2 cellular contexts compared by ENCODE assay signal in genomic region chr6:107991061-107991460, GRCh38.
TF ChIP-seq lines count a peak whose summit lies in the region.

No MANE protein-coding gene starts in this region.

TF ChIP-seq in GM23338, 12 proteins besides CTCF, POLR2A, EP300 and RAD21 (continued from another document):
- no peak for TF ChIP-seq JUNB (IDR thresholded peaks at IDR 0.05; ENCODE audit: unreplicated experiment)
- no peak for TF ChIP-seq NANOG (IDR thresholded peaks at IDR 0.05; ENCODE audit: borderline replicate concordance)
- no peak for TF ChIP-seq POLR2AphosphoS5 (IDR thresholded peaks at IDR 0.05; ENCODE audit: low read depth)
- no peak for TF ChIP-seq ETS1 (IDR thresholded peaks at IDR 0.05)
- TF ChIP-seq ZNF462 (CRISPR knock-in tag; IDR thresholded peaks at IDR 0.05), result no peak
- TF ChIP-seq ZNF331 (CRISPR knock-in tag; IDR thresholded peaks at IDR 0.05; ENCODE audit: low read depth), result no peak
- no peak for TF ChIP-seq EZH2 (IDR thresholded peaks at IDR 0.05; ENCODE audit: low read depth, unreplicated experiment)
- TF ChIP-seq EZH2phosphoT487 (IDR thresholded peaks at IDR 0.05; ENCODE audit: unreplicated experiment), result no peak
- TF ChIP-seq STAT1 (IDR thresholded peaks at IDR 0.05; ENCODE audit: unreplicated experiment), result no peak
- no peak for TF ChIP-seq REST (IDR thresholded peaks at IDR 0.05; ENCODE audit: unreplicated experiment)
- no peak for TF ChIP-seq ZNF114 (CRISPR knock-in tag; IDR thresholded peaks at IDR 0.05)

TF ChIP-seq in GM12878, 131 proteins besides CTCF, POLR2A, EP300 and RAD21:
- TF ChIP-seq GABPA (IDR thresholded peaks at IDR 0.05; ENCODE audit: low read depth) (no peak), ASH2L (IDR thresholded peaks at IDR 0.05; ENCODE audit: borderline replicate concordance, low read depth) (no peak), SUZ12 (IDR thresholded peaks at IDR 0.05; ENCODE audit: unreplicated experiment) (no peak), RCOR1 (conservative IDR thresholded peaks at IDR 0.05; ENCODE audit: low read depth, low read length) (no peak), HDAC2 (IDR thresholded peaks at IDR 0.05) (no peak), ZBTB4 (CRISPR knock-in tag; IDR thresholded peaks at IDR 0.05) (no peak), CBX5 (IDR thresholded peaks at IDR 0.05; ENCODE audit: low read depth) (no peak), CHD1 (IDR thresholded peaks at IDR 0.05; ENCODE audit: low read depth, low read length) (no peak), MTA3 (IDR thresholded peaks at IDR 0.05; ENCODE audit: borderline replicate concordance, low read length) (no peak), SREBF1 (IDR thresholded peaks at IDR 0.05; ENCODE audit: low read length) (no peak), NRF1 (conservative IDR thresholded peaks at IDR 0.05; ENCODE audit: low read depth, low read length) (no peak), KLF5 (IDR thresholded peaks at IDR 0.05; ENCODE audit: partially characterized antibody) (no peak), ZNF274 (IDR thresholded peaks at IDR 0.05; ENCODE audit: insufficient read depth, insufficient read length) (no peak), RELA (IDR thresholded peaks at IDR 0.05; ENCODE audit: borderline replicate concordance, partially characterized antibody) (no peak)
- TF ChIP-seq, protein P1, sequence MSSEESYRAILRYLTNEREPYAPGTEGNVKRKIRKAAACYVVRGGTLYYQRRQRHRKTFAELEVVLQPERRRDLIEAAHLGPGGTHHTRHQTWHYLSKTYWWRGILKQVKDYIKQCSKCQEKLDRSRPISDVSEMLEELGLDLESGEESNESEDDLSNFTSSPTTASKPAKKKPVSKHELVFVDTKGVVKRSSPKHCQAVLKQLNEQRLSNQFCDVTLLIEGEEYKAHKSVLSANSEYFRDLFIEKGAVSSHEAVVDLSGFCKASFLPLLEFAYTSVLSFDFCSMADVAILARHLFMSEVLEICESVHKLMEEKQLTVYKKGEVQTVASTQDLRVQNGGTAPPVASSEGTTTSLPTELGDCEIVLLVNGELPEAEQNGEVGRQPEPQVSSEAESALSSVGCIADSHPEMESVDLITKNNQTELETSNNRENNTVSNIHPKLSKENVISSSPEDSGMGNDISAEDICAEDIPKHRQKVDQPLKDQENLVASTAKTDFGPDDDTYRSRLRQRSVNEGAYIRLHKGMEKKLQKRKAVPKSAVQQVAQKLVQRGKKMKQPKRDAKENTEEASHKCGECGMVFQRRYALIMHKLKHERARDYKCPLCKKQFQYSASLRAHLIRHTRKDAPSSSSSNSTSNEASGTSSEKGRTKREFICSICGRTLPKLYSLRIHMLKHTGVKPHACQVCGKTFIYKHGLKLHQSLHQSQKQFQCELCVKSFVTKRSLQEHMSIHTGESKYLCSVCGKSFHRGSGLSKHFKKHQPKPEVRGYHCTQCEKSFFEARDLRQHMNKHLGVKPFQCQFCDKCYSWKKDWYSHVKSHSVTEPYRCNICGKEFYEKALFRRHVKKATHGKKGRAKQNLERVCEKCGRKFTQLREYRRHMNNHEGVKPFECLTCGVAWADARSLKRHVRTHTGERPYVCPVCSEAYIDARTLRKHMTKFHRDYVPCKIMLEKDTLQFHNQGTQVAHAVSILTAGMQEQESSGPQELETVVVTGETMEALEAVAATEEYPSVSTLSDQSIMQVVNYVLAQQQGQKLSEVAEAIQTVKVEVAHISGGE (CRISPR knock-in tag; IDR thresholded peaks at IDR 0.05), result no peak
